ENCODE assay signal across 11 cellular contexts in genomic region chr14:38065101-38065762, GRCh38.
A peak's percentile ranks its signal among the peaks of the same experiment; 100 is the strongest.
DNase-seq lines count a peak whose midpoint lies in the region; ATAC-seq and TF ChIP-seq lines count a peak whose summit lies in the region.
"Had no signal": no experiment of that assay in that cellular context is flagged by ENCODE, and none has a peak within 500 bp of the region (broad histone marks: within the 10 kb centered on the region; RNA-seq: fewer than 3 reads in every experiment).

No MANE protein-coding gene starts in this region.

- no peak for TF ChIP-seq POLR2A in gastroesophageal sphincter (IDR thresholded peaks at IDR 0.05)

- H3K27me3 ChIP-seq in gastroesophageal sphincter (no peaks in the 10 kb centered on the region), H7 (ENCODE audit: control insufficient read depth, insufficient read depth, low read length) (no peaks in the 10 kb centered on the region)
- H3K27me3 ChIP-seq: transverse colon had no signal

- H3K4me1 Mint-ChIP-seq in T-helper 17 cell = peaks cover 9% of the 10 kb centered on the region

- peak in 2 of 3 donors; percentile 10 to 21 for DNase-seq in T-helper 17 cell
- DNase-seq in activated naive CD4-positive, alpha-beta T cell treated with Interleukin-2 at 50 U/mL for 16 hours = peak; percentile 49
- DNase-seq in stimulated activated CD4-positive, alpha-beta T cell treated with anti-CD3 and anti-CD28 coated beads, Interleukin-2, amount 100 ng/mL, for 4 hours (ENCODE audit: low read depth) = peak; percentile 37
- DNase-seq in NCI-H128 (lab: John Stamatoyannopoulos, UW; ENCODE audit: unreplicated experiment) = no peak
- DNase-seq in H7 = no peak
- DNase-seq in foreskin melanocyte = no peak
- DNase-seq: transverse colon had no signal

- H3K4me1 ChIP-seq in gastroesophageal sphincter = no peaks in the 10 kb centered on the region
- H3K4me1 ChIP-seq: transverse colon had no signal

- TF ChIP-seq CTCF in gastroesophageal sphincter (IDR thresholded peaks at IDR 0.05) = no peak

- H3K36me3 ChIP-seq in gastroesophageal sphincter (no peaks in the 10 kb centered on the region), H7 (replicated peaks; ENCODE audit: control insufficient read depth, insufficient read depth, low read length) (no peaks in the 10 kb centered on the region)
- H3K36me3 ChIP-seq: transverse colon had no signal

- no peaks in the 10 kb centered on the region for H3K36me3 Mint-ChIP-seq in T-helper 17 cell (ENCODE audit: low read depth)
- H3K36me3 Mint-ChIP-seq: brain had no signal

- peak overlapping the region; percentile 77 for H3K4me3 Mint-ChIP-seq in T-helper 17 cell
- H3K4me3 Mint-ChIP-seq: brain had no signal

- H3K27ac ChIP-seq in gastroesophageal sphincter = no peak overlapping the region
- H3K27ac ChIP-seq: transverse colon had no signal

- WGBS in gastroesophageal sphincter (ENCODE audit: low coverage in 1 of 2), 2 donors = 72 to 77% methylated on average over 5 to 6 of the region's 6 CpGs

- H3K9me3 ChIP-seq in T-helper 17 cell (ENCODE audit: control insufficient read depth, low read length, poor library complexity, severe bottlenecking) = no peaks in the 10 kb centered on the region
- H3K9me3 ChIP-seq in gastroesophageal sphincter = peaks cover 0 to 29% (median 0%) of the 10 kb centered on the region in 3 donors

- H3K27ac Mint-ChIP-seq in T-helper 17 cell = peak overlapping the region; percentile 93
- H3K27ac Mint-ChIP-seq: brain had no signal

- H3K27me3 Mint-ChIP-seq in T-helper 17 cell = no peaks in the 10 kb centered on the region

- TF ChIP-seq EP300 in gastroesophageal sphincter (IDR thresholded peaks at IDR 0.05) = no peak

- H3K4me3 ChIP-seq in gastroesophageal sphincter = no peak overlapping the region
- H3K4me3 ChIP-seq in H7 (ENCODE audit: insufficient read depth, low read depth, low read length) = no peak overlapping the region
- H3K4me3 ChIP-seq: transverse colon had no signal

- ATAC-seq in GM19395 (IDR thresholded peaks at IDR 0.05; ENCODE audit: unreplicated experiment) (peak; percentile 74), T-helper 17 cell (peak; percentile 93), gastroesophageal sphincter (no peak)
- ATAC-seq: Panc1 had no signal

Comparison
In these comparisons a context has a peak if more than half of its experiments do, and no peak if none do; other contexts are left out.
1. DNase-seq: peak in T-helper 17 cell (2 of 3), activated naive CD4-positive, alpha-beta T cell treated with Interleukin-2 at 50 U/mL for 16 hours (single experiment) and stimulated activated CD4-positive, alpha-beta T cell treated with anti-CD3 and anti-CD28 coated beads, Interleukin-2, amount 100 ng/mL, for 4 hours (single experiment); none in NCI-H128 (single experiment), H7 (single experiment) and foreskin melanocyte (single experiment).